Comparison of ENCODE assay signal across 1 cellular context in the genomic region with DNA sequence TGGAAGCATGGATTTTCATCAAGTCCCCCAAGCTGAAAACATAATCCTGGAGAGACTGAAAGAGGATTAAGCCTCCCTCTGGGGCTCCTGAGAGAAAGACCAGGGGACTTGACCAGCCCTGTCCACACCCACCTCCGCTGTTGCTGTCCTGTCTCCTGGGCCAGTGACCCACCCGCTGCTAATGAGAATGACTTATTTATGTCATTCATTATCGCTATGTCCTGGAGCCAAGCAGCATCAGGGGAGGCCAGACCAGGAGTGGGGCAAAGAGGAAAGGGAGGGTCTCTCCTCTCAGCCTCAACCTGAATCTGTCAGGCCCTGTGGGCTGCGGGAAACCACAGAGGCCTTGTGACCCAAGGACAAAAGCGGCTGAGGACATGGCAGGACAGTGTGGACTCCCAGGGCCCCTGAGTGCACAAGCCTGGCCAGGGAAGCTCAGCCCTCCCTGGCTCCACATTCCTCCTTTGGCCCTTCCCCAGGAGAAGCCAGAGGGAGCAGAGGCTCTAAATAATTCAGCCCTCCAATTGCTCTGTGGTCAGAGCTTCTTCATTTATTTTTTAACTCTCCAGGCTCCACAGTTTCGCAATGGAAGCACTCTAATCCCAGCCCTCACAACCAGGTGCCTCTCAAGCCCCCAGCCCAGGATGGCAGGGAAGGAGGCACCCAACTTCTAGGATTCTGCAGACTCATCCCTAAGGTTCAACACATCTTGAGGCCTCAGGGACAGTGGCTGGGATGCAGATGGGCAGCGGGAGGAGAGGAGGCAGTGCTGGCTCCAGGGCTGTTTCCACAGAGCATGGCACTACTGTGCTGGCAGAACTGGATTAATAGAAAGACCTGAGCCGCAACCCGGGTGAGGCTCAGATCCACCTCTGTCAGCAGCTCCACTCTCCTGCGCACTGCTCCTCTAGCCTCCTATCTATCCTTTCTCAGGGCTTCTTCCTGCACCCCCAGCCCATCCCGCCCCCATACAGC.
TF ChIP-seq lines count a peak whose summit lies in the region.

No MANE protein-coding gene starts in this region.

TF ChIP-seq in HepG2, 621 proteins besides CTCF, POLR2A, EP300 and RAD21 (continued from another document and continues in another):
- TF ChIP-seq, protein P1, sequence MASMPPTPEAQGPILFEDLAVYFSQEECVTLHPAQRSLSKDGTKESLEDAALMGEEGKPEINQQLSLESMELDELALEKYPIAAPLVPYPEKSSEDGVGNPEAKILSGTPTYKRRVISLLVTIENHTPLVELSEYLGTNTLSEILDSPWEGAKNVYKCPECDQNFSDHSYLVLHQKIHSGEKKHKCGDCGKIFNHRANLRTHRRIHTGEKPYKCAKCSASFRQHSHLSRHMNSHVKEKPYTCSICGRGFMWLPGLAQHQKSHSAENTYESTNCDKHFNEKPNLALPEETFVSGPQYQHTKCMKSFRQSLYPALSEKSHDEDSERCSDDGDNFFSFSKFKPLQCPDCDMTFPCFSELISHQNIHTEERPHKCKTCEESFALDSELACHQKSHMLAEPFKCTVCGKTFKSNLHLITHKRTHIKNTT (CRISPR knock-in tag; IDR thresholded peaks at IDR 0.05): no peak
- TF ChIP-seq RFXANK (CRISPR knock-in tag; IDR thresholded peaks at IDR 0.05): no peak
- TF ChIP-seq SRSF9 (IDR thresholded peaks at IDR 0.05; ENCODE audit: borderline replicate concordance, insufficient read depth, low read depth, low read length, poor library complexity, severe bottlenecking): no peak
- TF ChIP-seq SCMH1 (CRISPR knock-in tag; IDR thresholded peaks at IDR 0.05; ENCODE audit: borderline replicate concordance): no peak
- TF ChIP-seq EED (CRISPR knock-in tag; IDR thresholded peaks at IDR 0.05): 0 out of 2 replicates have a peak, but pooled peaks have one; percentile 54
- TF ChIP-seq, protein P2, sequence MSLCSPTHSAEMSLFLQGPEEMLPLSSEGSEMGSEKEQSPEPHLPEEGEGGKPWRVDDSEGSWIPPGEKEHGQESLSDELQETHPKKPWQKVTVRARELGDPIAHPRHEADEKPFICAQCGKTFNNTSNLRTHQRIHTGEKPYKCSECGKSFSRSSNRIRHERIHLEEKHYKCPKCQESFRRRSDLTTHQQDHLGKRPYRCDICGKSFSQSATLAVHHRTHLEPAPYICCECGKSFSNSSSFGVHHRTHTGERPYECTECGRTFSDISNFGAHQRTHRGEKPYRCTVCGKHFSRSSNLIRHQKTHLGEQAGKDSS (CRISPR knock-in tag; IDR thresholded peaks at IDR 0.05; ENCODE audit: borderline replicate concordance, low read depth): no peak
- TF ChIP-seq NR2F1 (CRISPR knock-in tag; IDR thresholded peaks at IDR 0.05): no peak
- 0 out of 2 replicates have a peak, but pooled peaks have one; percentile 17 for TF ChIP-seq SMAD1 (CRISPR knock-in tag; IDR thresholded peaks at IDR 0.05; ENCODE audit: borderline replicate concordance, low read depth)
- 0 out of 2 replicates have a peak, but pooled peaks have one; percentile 57 for TF ChIP-seq ARNT2 (CRISPR knock-in tag; IDR thresholded peaks at IDR 0.05; ENCODE audit: low read depth)
- no peak; the same call in 1 of the 2 replicates for TF ChIP-seq LCORL (IDR thresholded peaks at IDR 0.05)
- 0 out of 2 replicates have a peak, but pooled peaks have one; percentile 31 for TF ChIP-seq LCORL (CRISPR knock-in tag; IDR thresholded peaks at IDR 0.05)
- TF ChIP-seq SAP130 (CRISPR knock-in tag; IDR thresholded peaks at IDR 0.05; ENCODE audit: low read depth): peak; percentile 71; the same call in 1 of the 2 replicates
- TF ChIP-seq NCOA5 (CRISPR knock-in tag; IDR thresholded peaks at IDR 0.05): no peak
- TF ChIP-seq, protein P3, sequence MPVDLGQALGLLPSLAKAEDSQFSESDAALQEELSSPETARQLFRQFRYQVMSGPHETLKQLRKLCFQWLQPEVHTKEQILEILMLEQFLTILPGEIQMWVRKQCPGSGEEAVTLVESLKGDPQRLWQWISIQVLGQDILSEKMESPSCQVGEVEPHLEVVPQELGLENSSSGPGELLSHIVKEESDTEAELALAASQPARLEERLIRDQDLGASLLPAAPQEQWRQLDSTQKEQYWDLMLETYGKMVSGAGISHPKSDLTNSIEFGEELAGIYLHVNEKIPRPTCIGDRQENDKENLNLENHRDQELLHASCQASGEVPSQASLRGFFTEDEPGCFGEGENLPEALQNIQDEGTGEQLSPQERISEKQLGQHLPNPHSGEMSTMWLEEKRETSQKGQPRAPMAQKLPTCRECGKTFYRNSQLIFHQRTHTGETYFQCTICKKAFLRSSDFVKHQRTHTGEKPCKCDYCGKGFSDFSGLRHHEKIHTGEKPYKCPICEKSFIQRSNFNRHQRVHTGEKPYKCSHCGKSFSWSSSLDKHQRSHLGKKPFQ (CRISPR knock-in tag; IDR thresholded peaks at IDR 0.05; ENCODE audit: insufficient replicate concordance): no peak
- no peak for TF ChIP-seq ARHGAP35 (CRISPR knock-in tag; IDR thresholded peaks at IDR 0.05; ENCODE audit: borderline replicate concordance)
- TF ChIP-seq, protein P4, sequence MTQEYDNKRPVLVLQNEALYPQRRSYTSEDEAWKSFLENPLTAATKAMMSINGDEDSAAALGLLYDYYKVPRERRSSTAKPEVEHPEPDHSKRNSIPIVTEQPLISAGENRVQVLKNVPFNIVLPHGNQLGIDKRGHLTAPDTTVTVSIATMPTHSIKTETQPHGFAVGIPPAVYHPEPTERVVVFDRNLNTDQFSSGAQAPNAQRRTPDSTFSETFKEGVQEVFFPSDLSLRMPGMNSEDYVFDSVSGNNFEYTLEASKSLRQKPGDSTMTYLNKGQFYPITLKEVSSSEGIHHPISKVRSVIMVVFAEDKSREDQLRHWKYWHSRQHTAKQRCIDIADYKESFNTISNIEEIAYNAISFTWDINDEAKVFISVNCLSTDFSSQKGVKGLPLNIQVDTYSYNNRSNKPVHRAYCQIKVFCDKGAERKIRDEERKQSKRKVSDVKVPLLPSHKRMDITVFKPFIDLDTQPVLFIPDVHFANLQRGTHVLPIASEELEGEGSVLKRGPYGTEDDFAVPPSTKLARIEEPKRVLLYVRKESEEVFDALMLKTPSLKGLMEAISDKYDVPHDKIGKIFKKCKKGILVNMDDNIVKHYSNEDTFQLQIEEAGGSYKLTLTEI (CRISPR knock-in tag; conservative IDR thresholded peaks at IDR 0.05): no peak
- peak; percentile 64 for TF ChIP-seq KDM2A (CRISPR knock-in tag; IDR thresholded peaks at IDR 0.05; ENCODE audit: borderline replicate concordance, low read depth)
- TF ChIP-seq, protein P5, sequence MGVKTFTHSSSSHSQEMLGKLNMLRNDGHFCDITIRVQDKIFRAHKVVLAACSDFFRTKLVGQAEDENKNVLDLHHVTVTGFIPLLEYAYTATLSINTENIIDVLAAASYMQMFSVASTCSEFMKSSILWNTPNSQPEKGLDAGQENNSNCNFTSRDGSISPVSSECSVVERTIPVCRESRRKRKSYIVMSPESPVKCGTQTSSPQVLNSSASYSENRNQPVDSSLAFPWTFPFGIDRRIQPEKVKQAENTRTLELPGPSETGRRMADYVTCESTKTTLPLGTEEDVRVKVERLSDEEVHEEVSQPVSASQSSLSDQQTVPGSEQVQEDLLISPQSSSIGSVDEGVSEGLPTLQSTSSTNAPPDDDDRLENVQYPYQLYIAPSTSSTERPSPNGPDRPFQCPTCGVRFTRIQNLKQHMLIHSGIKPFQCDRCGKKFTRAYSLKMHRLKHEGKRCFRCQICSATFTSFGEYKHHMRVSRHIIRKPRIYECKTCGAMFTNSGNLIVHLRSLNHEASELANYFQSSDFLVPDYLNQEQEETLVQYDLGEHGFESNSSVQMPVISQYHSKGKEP (CRISPR knock-in tag; IDR thresholded peaks at IDR 0.05): no peak
- no peak for TF ChIP-seq NFIB (CRISPR knock-in tag; IDR thresholded peaks at IDR 0.05; ENCODE audit: borderline replicate concordance)
- no peak for TF ChIP-seq ZNF720 (CRISPR knock-in tag; IDR thresholded peaks at IDR 0.05)
- TF ChIP-seq ZNF569 (CRISPR knock-in tag; IDR thresholded peaks at IDR 0.05; ENCODE audit: borderline replicate concordance): no peak
- TF ChIP-seq, protein P6, sequence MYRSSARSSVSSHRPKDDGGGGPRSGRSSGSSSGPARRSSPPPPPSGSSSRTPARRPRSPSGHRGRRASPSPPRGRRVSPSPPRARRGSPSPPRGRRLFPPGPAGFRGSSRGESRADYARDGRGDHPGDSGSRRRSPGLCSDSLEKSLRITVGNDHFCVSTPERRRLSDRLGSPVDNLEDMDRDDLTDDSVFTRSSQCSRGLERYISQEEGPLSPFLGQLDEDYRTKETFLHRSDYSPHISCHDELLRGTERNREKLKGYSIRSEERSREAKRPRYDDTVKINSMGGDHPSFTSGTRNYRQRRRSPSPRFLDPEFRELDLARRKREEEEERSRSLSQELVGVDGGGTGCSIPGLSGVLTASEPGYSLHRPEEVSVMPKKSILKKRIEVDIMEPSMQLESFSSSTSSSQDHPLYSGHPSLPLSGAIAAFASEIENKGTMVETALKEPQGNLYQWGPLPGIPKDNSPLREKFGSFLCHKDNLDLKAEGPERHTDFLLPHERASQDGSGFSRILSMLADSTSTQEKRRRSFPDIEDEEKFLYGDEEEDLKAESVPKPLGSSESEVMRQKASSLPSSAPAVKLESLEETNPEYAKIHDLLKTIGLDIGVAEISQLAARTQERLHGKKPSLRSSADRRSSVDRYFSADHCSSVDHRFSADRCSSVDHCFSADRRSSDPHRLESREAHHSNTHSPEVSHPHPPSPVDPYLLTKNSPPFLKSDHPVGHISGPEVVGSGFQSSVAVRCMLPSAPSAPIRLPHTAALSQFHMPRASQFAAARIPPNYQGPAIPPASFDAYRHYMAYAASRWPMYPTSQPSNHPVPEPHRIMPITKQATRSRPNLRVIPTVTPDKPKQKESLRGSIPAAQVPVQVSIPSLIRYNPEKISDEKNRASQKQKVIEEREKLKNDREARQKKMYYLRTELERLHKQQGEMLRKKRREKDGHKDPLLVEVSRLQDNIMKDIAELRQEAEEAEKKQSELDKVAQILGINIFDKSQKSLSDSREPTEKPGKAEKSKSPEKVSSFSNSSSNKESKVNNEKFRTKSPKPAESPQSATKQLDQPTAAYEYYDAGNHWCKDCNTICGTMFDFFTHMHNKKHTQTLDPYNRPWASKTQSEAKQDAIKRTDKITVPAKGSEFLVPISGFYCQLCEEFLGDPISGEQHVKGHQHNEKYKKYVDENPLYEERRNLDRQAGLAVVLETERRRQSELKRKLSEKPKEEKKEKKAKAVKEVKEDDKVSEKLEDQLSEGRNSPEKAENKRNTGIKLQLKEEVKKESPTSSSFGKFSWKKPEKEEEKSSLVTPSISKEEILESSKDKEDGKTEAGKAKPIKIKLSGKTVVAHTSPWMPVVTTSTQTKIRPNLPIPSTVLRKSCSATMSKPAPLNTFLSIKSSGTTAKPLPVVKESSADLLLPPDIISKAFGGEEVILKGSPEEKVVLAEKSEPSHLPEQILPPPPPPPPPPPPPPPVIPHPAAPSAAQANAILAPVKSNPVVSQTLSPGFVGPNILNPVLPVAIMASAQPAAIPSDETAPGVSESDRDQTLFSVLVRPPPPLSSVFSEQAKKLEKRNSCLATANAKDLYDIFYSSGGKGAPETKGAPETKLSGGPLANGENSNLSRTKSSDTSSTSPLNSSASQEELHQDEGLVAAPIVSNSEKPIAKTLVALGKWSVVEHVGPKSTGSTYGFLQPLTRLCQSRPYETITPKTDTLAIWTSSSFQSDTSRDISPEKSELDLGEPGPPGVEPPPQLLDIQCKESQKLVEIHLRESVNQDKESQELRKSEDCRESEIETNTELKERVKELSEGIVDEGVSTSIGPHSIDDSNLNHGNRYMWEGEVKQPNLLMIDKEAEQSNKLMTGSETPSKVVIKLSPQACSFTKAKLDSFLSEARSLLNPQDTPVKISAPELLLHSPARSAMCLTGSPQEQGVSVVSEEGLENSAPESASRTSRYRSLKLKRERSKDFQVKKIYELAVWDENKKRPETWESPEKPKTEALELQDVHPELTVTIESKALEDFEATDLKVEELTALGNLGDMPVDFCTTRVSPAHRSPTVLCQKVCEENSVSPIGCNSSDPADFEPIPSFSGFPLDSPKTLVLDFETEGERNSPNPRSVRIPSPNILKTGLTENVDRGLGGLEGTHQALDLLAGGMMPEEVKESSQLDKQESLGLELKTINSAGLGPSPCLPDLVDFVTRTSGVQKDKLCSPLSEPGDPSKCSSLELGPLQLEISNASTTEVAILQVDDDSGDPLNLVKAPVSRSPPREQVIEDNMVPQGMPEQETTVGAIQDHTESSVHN (CRISPR knock-in tag; IDR thresholded peaks at IDR 0.05): 0 out of 2 replicates have a peak, but pooled peaks have one; percentile 25
- TF ChIP-seq, protein P7, sequence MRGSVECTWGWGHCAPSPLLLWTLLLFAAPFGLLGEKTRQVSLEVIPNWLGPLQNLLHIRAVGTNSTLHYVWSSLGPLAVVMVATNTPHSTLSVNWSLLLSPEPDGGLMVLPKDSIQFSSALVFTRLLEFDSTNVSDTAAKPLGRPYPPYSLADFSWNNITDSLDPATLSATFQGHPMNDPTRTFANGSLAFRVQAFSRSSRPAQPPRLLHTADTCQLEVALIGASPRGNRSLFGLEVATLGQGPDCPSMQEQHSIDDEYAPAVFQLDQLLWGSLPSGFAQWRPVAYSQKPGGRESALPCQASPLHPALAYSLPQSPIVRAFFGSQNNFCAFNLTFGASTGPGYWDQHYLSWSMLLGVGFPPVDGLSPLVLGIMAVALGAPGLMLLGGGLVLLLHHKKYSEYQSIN (CRISPR knock-in tag; IDR thresholded peaks at IDR 0.05; ENCODE audit: borderline replicate concordance): no peak
- peak; percentile 42; the same call in 1 of the 2 replicates for TF ChIP-seq ZNF547 (CRISPR knock-in tag; IDR thresholded peaks at IDR 0.05)
- no peak for TF ChIP-seq IKZF4 (CRISPR knock-in tag; IDR thresholded peaks at IDR 0.05; ENCODE audit: borderline replicate concordance, low read depth, not compliant biosample characterization)
- TF ChIP-seq, protein P8, sequence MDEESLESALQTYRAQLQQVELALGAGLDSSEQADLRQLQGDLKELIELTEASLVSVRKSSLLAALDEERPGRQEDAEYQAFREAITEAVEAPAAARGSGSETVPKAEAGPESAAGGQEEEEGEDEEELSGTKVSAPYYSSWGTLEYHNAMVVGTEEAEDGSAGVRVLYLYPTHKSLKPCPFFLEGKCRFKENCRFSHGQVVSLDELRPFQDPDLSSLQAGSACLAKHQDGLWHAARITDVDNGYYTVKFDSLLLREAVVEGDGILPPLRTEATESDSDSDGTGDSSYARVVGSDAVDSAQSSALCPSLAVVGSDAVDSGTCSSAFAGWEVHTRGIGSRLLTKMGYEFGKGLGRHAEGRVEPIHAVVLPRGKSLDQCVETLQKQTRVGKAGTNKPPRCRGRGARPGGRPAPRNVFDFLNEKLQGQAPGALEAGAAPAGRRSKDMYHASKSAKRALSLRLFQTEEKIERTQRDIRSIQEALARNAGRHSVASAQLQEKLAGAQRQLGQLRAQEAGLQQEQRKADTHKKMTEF (CRISPR knock-in tag; IDR thresholded peaks at IDR 0.05): no peak; the same call in 1 of the 2 replicates
